12 cellular contexts compared by ENCODE assay signal in genomic region chr4:122747068-122747467, GRCh38.
"Had no signal": no experiment of that assay in that cellular context is flagged by ENCODE, and none has a peak within 500 bp of the region (broad histone marks: within the 10 kb centered on the region; RNA-seq: fewer than 3 reads in every experiment).

No MANE protein-coding gene starts in this region.

- H3K4me3 ChIP-seq: dorsolateral prefrontal cortex, gastrocnemius medialis, heart left ventricle, suprapubic skin had no signal

- H3K36me3 ChIP-seq: gastrocnemius medialis had no signal

- H3K9me3 ChIP-seq: gastrocnemius medialis, heart left ventricle, suprapubic skin had no signal

- H3K4me1 ChIP-seq: gastrocnemius medialis, suprapubic skin had no signal

- ATAC-seq: gastrocnemius medialis, heart left ventricle, sciatic nerve had no signal

- H3K27ac ChIP-seq: dorsolateral prefrontal cortex, gastrocnemius medialis, suprapubic skin had no signal

- H3K9me3 Mint-ChIP-seq: endodermal cell had no signal

- H3K27ac Mint-ChIP-seq: endodermal cell; nephron progenitor cell; stimulated activated naive CD8-positive, alpha-beta T cell treated with anti-CD3 and anti-CD28 coated beads, Interleukin-15, Interleukin-2, amounts not matched to agents 100 ng/mL and 50 ng/mL, for 24 hours had no signal

- H3K4me1 Mint-ChIP-seq: endodermal cell, nephron progenitor cell had no signal

- H3K4me3 Mint-ChIP-seq: endodermal cell; nephron progenitor cell; stimulated activated naive CD8-positive, alpha-beta T cell treated with anti-CD3 and anti-CD28 coated beads, Interleukin-15, Interleukin-2, amounts not matched to agents 100 ng/mL and 50 ng/mL, for 24 hours had no signal

- H3K27me3 ChIP-seq: gastrocnemius medialis, suprapubic skin had no signal

- DNase-seq: activated CD4-positive, CD25-positive, alpha-beta regulatory T cell; activated naive CD4-positive, alpha-beta T cell treated with anti-CD3 and anti-CD28 coated beads, Interleukin-2, amount 50 U/mL, for 16 hours; dorsolateral prefrontal cortex; endodermal cell; erythroblast; gastrocnemius medialis; heart left ventricle; nephron progenitor cell; trophoblast cell had no signal
